22 cellular contexts compared by ENCODE assay signal in the genomic region with DNA sequence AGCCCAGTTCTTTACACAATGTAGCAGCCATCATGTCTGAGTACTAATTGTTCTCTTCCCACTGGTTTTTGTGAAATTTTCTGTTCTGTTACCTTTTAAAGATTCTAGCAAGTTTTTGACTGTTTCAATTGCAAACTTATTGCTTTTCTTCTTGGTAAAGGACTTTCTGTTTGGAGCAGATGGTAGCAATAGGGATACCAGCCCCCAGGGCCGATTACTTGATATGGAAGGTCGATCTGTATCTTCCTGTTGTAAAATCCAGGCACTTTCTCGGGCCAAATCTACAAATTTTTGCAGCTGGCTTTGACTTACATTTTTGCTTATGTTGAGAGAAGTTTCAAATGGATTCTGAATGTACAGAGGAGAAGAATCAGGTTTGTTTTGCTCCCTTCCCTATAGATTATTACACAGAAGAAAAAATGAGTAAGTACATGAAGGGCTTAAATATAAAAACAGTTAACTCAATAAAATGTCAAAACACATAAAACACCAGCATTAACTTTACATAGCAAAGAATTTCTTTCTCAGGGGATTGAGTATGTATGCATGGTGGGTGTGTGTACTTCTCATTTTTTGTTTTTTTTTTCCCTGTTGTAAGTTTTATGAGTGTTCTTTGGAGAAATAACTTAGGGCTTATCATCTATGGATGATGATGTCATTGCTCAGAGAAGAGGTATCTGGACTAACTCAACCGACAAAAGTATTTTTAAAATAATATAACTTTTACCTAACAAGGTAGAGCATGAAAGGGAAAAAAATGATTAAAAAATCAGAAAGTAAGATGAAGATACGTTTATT. TPM values are rescaled to one million over a fixed set of nuclear protein-coding genes. Genes with fewer than 3 reads are reported as not detected.
DNase-seq lines count a peak whose midpoint lies in the region; ATAC-seq and TF ChIP-seq lines count a peak whose summit lies in the region.
"Had no signal": no experiment of that assay in that cellular context is flagged by ENCODE, and none has a peak within 500 bp of the region (broad histone marks: within the 10 kb centered on the region; RNA-seq: fewer than 3 reads in every experiment).

No MANE protein-coding gene starts in this region.

- 74% methylated on average over 5 of the region's 5 CpGs for WGBS in smooth muscle cell (ENCODE audit: low lambda C conversion rate)

- H3K9ac ChIP-seq in smooth muscle cell (ENCODE audit: low read depth) = no peak overlapping the region
- H3K9ac ChIP-seq: KMS-11 had no signal

- no peaks in the 10 kb centered on the region for H3K9me3 Mint-ChIP-seq in activated T-cell treated with anti-CD3 and anti-CD28 coated beads, Interleukin-2, amount 50 U/mL, for 24 hours
- no peaks in the 10 kb centered on the region for H3K9me3 Mint-ChIP-seq in glutamatergic neuron (ENCODE audit: unreplicated experiment)
- no peaks in the 10 kb centered on the region for H3K9me3 Mint-ChIP-seq in immature natural killer cell
- H3K9me3 Mint-ChIP-seq: CD8-positive, alpha-beta T cell had no signal

- no peaks in the 10 kb centered on the region for H3K27me3 Mint-ChIP-seq in activated T-cell treated with anti-CD3 and anti-CD28 coated beads, Interleukin-2, amount 50 U/mL, for 24 hours
- no peaks in the 10 kb centered on the region for H3K27me3 Mint-ChIP-seq in glutamatergic neuron (ENCODE audit: unreplicated experiment)
- peaks cover 0 to 2% (median 0%) of the 10 kb centered on the region in 3 donors for H3K27me3 Mint-ChIP-seq in immature natural killer cell (ENCODE audit: low read depth in 3 of 3)
- H3K27me3 Mint-ChIP-seq: B cell had no signal

- H3K9me3 ChIP-seq in smooth muscle cell (replicated peaks; ENCODE audit: low read depth) = no peaks in the 10 kb centered on the region
- H3K9me3 ChIP-seq: Caco-2, HAP-1 had no signal

- H3K27me3 ChIP-seq in smooth muscle cell (ENCODE audit: low read depth) = no peaks in the 10 kb centered on the region

- H3K4me1 ChIP-seq in smooth muscle cell (ENCODE audit: low read depth) = no peaks in the 10 kb centered on the region
- H3K4me1 ChIP-seq: Caco-2, HAP-1 had no signal

- no peak for DNase-seq in activated T-cell treated with anti-CD3 and anti-CD28 coated beads, Interleukin-2, amount 50 U/mL, for 24 hours
- DNase-seq in activated T-cell treated with anti-CD3 and anti-CD28 coated beads for 4 hours = no peak
- DNase-seq in amniotic epithelial cell (ENCODE audit: low read depth) = peak; percentile 78
- DNase-seq in glutamatergic neuron = no peak
- no peak for DNase-seq in smooth muscle cell (lab: John Stamatoyannopoulos, UW; ENCODE audit: unreplicated experiment)
- DNase-seq in immature natural killer cell = no peak
- DNase-seq: Caco-2; CD8-positive, alpha-beta T cell; GOT3; MM.1S; NCI-H2029; NCI-H446 treated with DMSO at 0.1 percent for 48 hours; NCI-H526; NCI-H82; NK-92 treated with Interleukin-12 subunit alpha and Interleukin-12 subunit beta, amount 100 ng/mL, for 24 hours; PC-3 had no signal

- H3F3A ChIP-seq in smooth muscle cell (ENCODE audit: low read depth) = no peaks in the 10 kb centered on the region

- no peak for TF ChIP-seq CTCF in glutamatergic neuron (IDR thresholded peaks at IDR 0.05; ENCODE audit: partially characterized antibody, unreplicated experiment)
- no peak for TF ChIP-seq CTCF in smooth muscle cell (IDR thresholded peaks at IDR 0.05; ENCODE audit: borderline replicate concordance, insufficient read depth, poor library complexity, severe bottlenecking)

- H3K36me3 ChIP-seq in smooth muscle cell (ENCODE audit: low read depth) = peaks cover 4% of the 10 kb centered on the region

- no peak overlapping the region for H2AFZ ChIP-seq in smooth muscle cell (ENCODE audit: low read depth)

- H3K27ac ChIP-seq in smooth muscle cell (ENCODE audit: low read depth) = peak overlapping the region; percentile 33
- H3K27ac ChIP-seq: 22Rv1, C4-2B, KMS-11 had no signal

- no peak overlapping the region for H3K4me3 ChIP-seq in smooth muscle cell
- H3K4me3 ChIP-seq: HAP-1 had no signal

- no peaks in the 10 kb centered on the region for H3K79me2 ChIP-seq in smooth muscle cell (ENCODE audit: low read depth)

- no peak overlapping the region for H3K4me3 Mint-ChIP-seq in activated T-cell treated with anti-CD3 and anti-CD28 coated beads, Interleukin-2, amount 50 U/mL, for 24 hours
- H3K4me3 Mint-ChIP-seq in glutamatergic neuron (ENCODE audit: unreplicated experiment) = no peak overlapping the region
- H3K4me3 Mint-ChIP-seq in immature natural killer cell = no peak overlapping the region
- H3K4me3 Mint-ChIP-seq: B cell; CD8-positive, alpha-beta T cell had no signal

- peaks cover 1% of the 10 kb centered on the region for H3K4me1 Mint-ChIP-seq in activated T-cell treated with anti-CD3 and anti-CD28 coated beads, Interleukin-2, amount 50 U/mL, for 24 hours (ENCODE audit: low read depth)
- no peaks in the 10 kb centered on the region for H3K4me1 Mint-ChIP-seq in glutamatergic neuron (ENCODE audit: low read depth, unreplicated experiment)
- H3K4me1 Mint-ChIP-seq in immature natural killer cell = peaks cover 0 to 6% of the 10 kb centered on the region in 2 donors
- H3K4me1 Mint-ChIP-seq: B cell had no signal

- peak overlapping the region; percentile 36 for H3K4me2 ChIP-seq in smooth muscle cell
- H3K4me2 ChIP-seq: KMS-11 had no signal

- no peak for ATAC-seq in GM18517 (IDR thresholded peaks at IDR 0.05; ENCODE audit: unreplicated experiment)
- ATAC-seq: CD8-positive, alpha-beta T cell; PC-3 had no signal

- H4K20me1 ChIP-seq in smooth muscle cell (ENCODE audit: low read depth) = peaks cover 9% of the 10 kb centered on the region

- peaks cover 86% of the 10 kb centered on the region for H3K36me3 Mint-ChIP-seq in activated T-cell treated with anti-CD3 and anti-CD28 coated beads, Interleukin-2, amount 50 U/mL, for 24 hours (ENCODE audit: low read depth)
- H3K36me3 Mint-ChIP-seq in glutamatergic neuron (ENCODE audit: unreplicated experiment) = no peaks in the 10 kb centered on the region
- H3K36me3 Mint-ChIP-seq in immature natural killer cell = peaks cover 9 to 30% (median 14%) of the 10 kb centered on the region in 3 donors

- peak overlapping the region; percentile 41 for H3K27ac Mint-ChIP-seq in activated T-cell treated with anti-CD3 and anti-CD28 coated beads, Interleukin-2, amount 50 U/mL, for 24 hours
- H3K27ac Mint-ChIP-seq in glutamatergic neuron (ENCODE audit: unreplicated experiment) (peak overlapping the region; percentile 48), immature natural killer cell (peak overlapping the region in 1 of 6 donors; percentile 26)
- H3K27ac Mint-ChIP-seq: B cell; CD8-positive, alpha-beta T cell had no signal

RNA-seq across cellular contexts. Expression of a gene that starts 35.3 kb away (rescaled TPM):
- total RNA-seq in glutamatergic neuron (ENCODE audit: unreplicated experiment) (26.8 TPM), smooth muscle cell (14.9 and 20.3 TPM in 2 replicates)
- polyA plus RNA-seq in smooth muscle cell (8.4 and 9.4 TPM in 2 replicates), immature natural killer cell (1 to 10 TPM; 3.7 to 7.7 (median 6.4) TPM)
